Comparison of ENCODE assay signal across 17 cellular contexts in the genomic region with DNA sequence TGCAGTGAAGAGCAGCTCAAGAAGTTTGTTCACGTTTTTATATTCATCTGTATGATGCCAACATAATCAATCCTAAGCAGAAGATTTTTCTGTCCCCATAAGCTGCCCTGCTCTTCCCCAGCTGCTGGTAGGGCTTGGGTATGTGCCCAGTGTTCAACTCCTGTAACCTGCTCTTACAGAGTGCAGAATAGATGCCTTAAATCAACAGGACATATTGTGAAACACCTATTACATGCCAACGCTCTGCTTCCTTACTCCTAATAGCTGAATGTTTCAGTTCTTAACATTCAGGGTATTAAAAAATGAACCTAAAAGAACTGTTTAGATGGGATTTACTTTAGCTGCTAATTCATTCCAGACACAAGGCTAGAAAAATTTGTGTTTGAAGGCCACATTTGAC.
DNase-seq lines count a peak whose midpoint lies in the region; ATAC-seq and TF ChIP-seq lines count a peak whose summit lies in the region.
"Had no signal": no experiment of that assay in that cellular context is flagged by ENCODE, and none has a peak within 500 bp of the region (broad histone marks: within the 10 kb centered on the region; RNA-seq: fewer than 3 reads in every experiment).

No MANE protein-coding gene starts in this region.

- DNase-seq in HFFc6 (no peak), adrenal gland (peak in 5 of 7 donors; percentile 27 to 47 (median 32)), glomerular visceral epithelial cell (ENCODE audit: extremely low spot score) (peak; percentile 12), omental fat pad (ENCODE audit: low spot score) (no peak), SIG-M5 (lab: John Stamatoyannopoulos, UW) (no peak), cerebellar cortex (ENCODE audit: low spot score) (no peak)
- no peak for DNase-seq in naive thymus-derived CD4-positive, alpha-beta T cell
- DNase-seq: activated naive CD4-positive, alpha-beta T cell; GF-D8; glutamatergic neuron; H9; NCI-H2171; stomach; T-helper 9 cell had no signal

- intact Hi-C loops in adrenal gland (cut with DNase I), result no loop called here
- intact Hi-C loops in naive thymus-derived CD4-positive, alpha-beta T cell (cut with micrococcal nuclease), result no loop called here

- no peaks in the 10 kb centered on the region; the same call in 1 of the 2 replicates for H3K27me3 Mint-ChIP-seq in HFFc6 (ENCODE audit: insufficient read depth)
- H3K27me3 Mint-ChIP-seq in naive thymus-derived CD4-positive, alpha-beta T cell, result peaks cover 0 to 14% (median 7%) of the 10 kb centered on the region in 5 donors

- H3K36me3 ChIP-seq in adrenal gland (replicated peaks in 1 of 2), result no peaks in the 10 kb centered on the region
- no peaks in the 10 kb centered on the region for H3K36me3 ChIP-seq in naive thymus-derived CD4-positive, alpha-beta T cell (ENCODE audit: control insufficient read depth in 2 of 3, insufficient read depth in 3 of 3, low read length in 3 of 3)
- H3K36me3 ChIP-seq: ovary, stomach had no signal

- peaks cover 5 to 13% of the 10 kb centered on the region in 2 donors for H3K4me1 ChIP-seq in adrenal gland (replicated peaks in 1 of 2)
- H3K4me1 ChIP-seq in naive thymus-derived CD4-positive, alpha-beta T cell (ENCODE audit: control insufficient read depth in 2 of 2, insufficient read depth in 2 of 2, low read length in 2 of 2), result no peaks in the 10 kb centered on the region
- H3K4me1 ChIP-seq: stomach had no signal

- TF ChIP-seq CTCF in HFFc6 (IDR thresholded peaks at IDR 0.05) (no peak), adrenal gland (IDR thresholded peaks at IDR 0.05) (no peak), omental fat pad (IDR thresholded peaks at IDR 0.05) (no peak)

- ATAC-seq in omental fat pad (ENCODE audit: low FRiP score) (peak; percentile 78), HG02678 (IDR thresholded peaks at IDR 0.05; ENCODE audit: unreplicated experiment) (no peak)
- ATAC-seq in naive thymus-derived CD4-positive, alpha-beta T cell, result no peak

- POLR2A ChIA-PET in naive thymus-derived CD4-positive, alpha-beta T cell (lab: Charles Lee), result no interaction called here

- peak overlapping the region; percentile 65 for H3K27ac Mint-ChIP-seq in HFFc6
- no peak overlapping the region for H3K27ac Mint-ChIP-seq in naive thymus-derived CD4-positive, alpha-beta T cell
- H3K27ac Mint-ChIP-seq: H9 had no signal

- no peaks in the 10 kb centered on the region for H3K27me3 ChIP-seq in adrenal gland
- no peaks in the 10 kb centered on the region for H3K27me3 ChIP-seq in naive thymus-derived CD4-positive, alpha-beta T cell (ENCODE audit: control insufficient read depth in 2 of 2, insufficient read depth in 2 of 2, low read length in 2 of 2)
- H3K27me3 ChIP-seq: ovary had no signal

- no peak overlapping the region for H3K4me3 Mint-ChIP-seq in HFFc6
- no peak overlapping the region for H3K4me3 Mint-ChIP-seq in naive thymus-derived CD4-positive, alpha-beta T cell
- H3K4me3 Mint-ChIP-seq: brain, H9 had no signal

- no peak for TF ChIP-seq POLR2A in adrenal gland (IDR thresholded peaks at IDR 0.05)

- no peak overlapping the region for H3K4me3 ChIP-seq in adrenal gland
- H3K4me3 ChIP-seq in naive thymus-derived CD4-positive, alpha-beta T cell (ENCODE audit: low read length), result no peak overlapping the region
- H3K4me3 ChIP-seq: ovary, stomach had no signal

- H3K36me3 Mint-ChIP-seq in HFFc6 (ENCODE audit: low read depth), result no peaks in the 10 kb centered on the region
- no peaks in the 10 kb centered on the region for H3K36me3 Mint-ChIP-seq in naive thymus-derived CD4-positive, alpha-beta T cell
- H3K36me3 Mint-ChIP-seq: brain had no signal

- H3K9me3 ChIP-seq in adrenal gland (replicated peaks in 1 of 3), result no peaks in the 10 kb centered on the region
- H3K9me3 ChIP-seq in naive thymus-derived CD4-positive, alpha-beta T cell (ENCODE audit: control insufficient read depth in 2 of 3, low read length in 3 of 3), result no peaks in the 10 kb centered on the region
- H3K9me3 ChIP-seq: ovary had no signal

- H3K9me3 Mint-ChIP-seq in HFFc6, result no peaks in the 10 kb centered on the region
- H3K9me3 Mint-ChIP-seq in naive thymus-derived CD4-positive, alpha-beta T cell, result peaks cover 0 to 3% (median 0%) of the 10 kb centered on the region in 11 donors

- peak overlapping the region in 1 of 5 donors; percentile 22 for H3K27ac ChIP-seq in adrenal gland
- H3K27ac ChIP-seq in naive thymus-derived CD4-positive, alpha-beta T cell (ENCODE audit: low read depth, low read length), result no peak overlapping the region
- H3K27ac ChIP-seq: ovary, stomach had no signal

- WGBS in adrenal gland, 4 donors, result 20 to 32% (median 29%) methylated on average over 2 of the region's 2 CpGs

- CTCF ChIA-PET in naive thymus-derived CD4-positive, alpha-beta T cell (lab: Charles Lee), result no interaction called here

- peaks cover 52% of the 10 kb centered on the region for H3K4me1 Mint-ChIP-seq in HFFc6 (ENCODE audit: low read depth)
- H3K4me1 Mint-ChIP-seq in naive thymus-derived CD4-positive, alpha-beta T cell, result no peaks in the 10 kb centered on the region
- H3K4me1 Mint-ChIP-seq: brain had no signal

Comparison
In these comparisons a context has a peak if more than half of its experiments do, and no peak if none do; other contexts are left out.
1. DNase-seq: peak in adrenal gland (5 of 7) and glomerular visceral epithelial cell (single experiment); none in HFFc6 (single experiment), omental fat pad (single experiment), SIG-M5 (single experiment), naive thymus-derived CD4-positive, alpha-beta T cell (0 of 9) and cerebellar cortex (single experiment).